In the genomic region with DNA sequence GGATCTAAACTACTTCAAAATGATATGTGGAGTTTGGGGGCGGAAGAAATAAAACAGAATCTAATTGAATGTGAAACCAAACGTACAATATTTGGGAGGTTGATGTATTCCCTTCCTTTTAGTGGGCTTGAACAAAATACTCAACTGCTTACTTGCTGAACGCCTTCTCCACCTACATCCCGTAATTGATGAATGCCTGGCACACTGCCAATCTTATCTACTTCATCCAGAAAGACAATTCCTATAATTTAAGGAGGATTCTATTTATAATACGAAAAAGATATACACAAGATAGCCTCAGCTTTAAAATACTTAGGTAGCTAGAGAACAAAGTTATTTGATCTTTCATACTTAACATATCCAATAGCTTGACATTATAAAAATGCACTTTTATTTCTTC, we compare ENCODE assay signal across 22 cellular contexts. TPM values are rescaled to one million over a fixed set of nuclear protein-coding genes. Genes with fewer than 3 reads are reported as not detected.
"Had no signal": no experiment of that assay in that cellular context is flagged by ENCODE, and none has a peak within 500 bp of the region (broad histone marks: within the 10 kb centered on the region; RNA-seq: fewer than 3 reads in every experiment).

No MANE protein-coding gene starts in this region.

- ATAC-seq: left colon, left ventricle myocardium superior, psoas muscle, sciatic nerve had no signal

- H3K4me1 Mint-ChIP-seq: naive B cell, nephron progenitor cell had no signal

- H2AFZ ChIP-seq: hepatocyte, parathyroid adenoma had no signal

- H3K27ac ChIP-seq: colonic mucosa, hepatocyte, parathyroid adenoma, psoas muscle, stomach, thoracic aorta, transverse colon had no signal

- H3K4me3 Mint-ChIP-seq: naive B cell, nephron progenitor cell had no signal

- H3K79me2 ChIP-seq: hepatocyte, parathyroid adenoma had no signal

- H3K9me3 Mint-ChIP-seq: naive B cell, nephron progenitor cell had no signal

- H3K27me3 ChIP-seq: colonic mucosa, hepatocyte, stomach, transverse colon had no signal

- DNase-seq: colonic mucosa; effector CD4-positive, alpha-beta T cell; foreskin melanocyte; left colon; left ventricle myocardium superior; mesenchymal stem cell; naive B cell; nephron progenitor cell; psoas muscle; retina; stimulated activated CD4-positive, alpha-beta T cell treated with anti-CD3 and anti-CD28 coated beads, Interleukin-2, amount 100 ng/mL, for 24 hours; stimulated activated CD4-positive, alpha-beta T cell treated with anti-CD3 and anti-CD28 coated beads, Interleukin-4, amount 100 ng/mL, for 4 hours; stimulated activated naive CD4-positive, alpha-beta T cell; stomach; transverse colon had no signal

- H3K4me1 ChIP-seq: colonic mucosa, parathyroid adenoma, psoas muscle, stomach, transverse colon had no signal

- H3K27me3 Mint-ChIP-seq: naive B cell had no signal

- H3K27ac Mint-ChIP-seq: naive B cell, nephron progenitor cell had no signal

- H3K4me2 ChIP-seq: hepatocyte had no signal

- H3K9ac ChIP-seq: parathyroid adenoma had no signal

- H3K9me3 ChIP-seq: colonic mucosa, psoas muscle, stomach, thoracic aorta, transverse colon had no signal

- H3K4me3 ChIP-seq: colonic mucosa, hepatocyte, lung, psoas muscle, stomach, thoracic aorta, transverse colon had no signal

RNA-seq across cellular contexts. Expression of a gene that starts 54.6 kb away (rescaled TPM):
- total RNA-seq: dermis microvascular lymphatic vessel endothelial cell, kidney epithelial cell had no signal
